Comparison of ENCODE assay signal across 12 cellular contexts in genomic region chr17:32103476-32104113, GRCh38. TPM values are rescaled to one million over a fixed set of nuclear protein-coding genes. Genes with fewer than 3 reads are reported as not detected.
DNase-seq lines count a peak whose midpoint lies in the region; ATAC-seq lines count a peak whose summit lies in the region.
"Had no signal": no experiment of that assay in that cellular context is flagged by ENCODE, and none has a peak within 500 bp of the region (broad histone marks: within the 10 kb centered on the region; RNA-seq: fewer than 3 reads in every experiment).

No MANE protein-coding gene starts in this region.

- peak overlapping the region in 1 of 3 donors; percentile 67 for H3K4me3 Mint-ChIP-seq in T-cell

- ATAC-seq in right cardiac atrium: no peak
- ATAC-seq in Right ventricle myocardium inferior: no peak
- no peak for ATAC-seq in T-cell (replicated peaks in 1 of 4)
- ATAC-seq: sciatic nerve had no signal

- H3K23ac ChIP-seq in mesendoderm (ENCODE audit: low read length): no peak overlapping the region

- intact Hi-C loops in right cardiac atrium (cut with DNase I): no loop called here
- intact Hi-C loops in Right ventricle myocardium inferior (cut with DNase I): no loop called here

- H3K9me3 ChIP-seq in right cardiac atrium (ENCODE audit: control insufficient read depth, low read length): no peaks in the 10 kb centered on the region
- H3K9me3 ChIP-seq in thymus (ENCODE audit: control insufficient read depth): no peaks in the 10 kb centered on the region

- H3K27ac ChIP-seq in right cardiac atrium (ENCODE audit: low read length) (peak overlapping the region; percentile 16), thymus (ENCODE audit: low read depth) (peak overlapping the region; percentile 48), mesendoderm (ENCODE audit: low read depth, low read length) (no peak overlapping the region)
- H3K27ac ChIP-seq: PC-9 had no signal

- no peak overlapping the region for H3K56ac ChIP-seq in mesendoderm (ENCODE audit: low read length)

- DNase-seq in right cardiac atrium: no peak
- DNase-seq in Right ventricle myocardium inferior (ENCODE audit: missing footprints): no peak
- no peak for DNase-seq in T-cell
- peak; percentile 95 for DNase-seq in fibroblast of gingiva (ENCODE audit: low read depth)
- no peak for DNase-seq in mesendoderm
- no peak for DNase-seq in globus pallidus (ENCODE audit: low spot score)
- DNase-seq in AG08396 (ENCODE audit: low spot score): no peak
- DNase-seq: activated T-cell treated with anti-CD3 and anti-CD28 coated beads, Interleukin-2, amount 50 U/mL, for 1 hour; central memory CD4-positive, alpha-beta T cell; PC-9 had no signal

- H3K4me3 ChIP-seq in right cardiac atrium (ENCODE audit: low read length) (no peak overlapping the region), thymus (ENCODE audit: low read length) (no peak overlapping the region), mesendoderm (ENCODE audit: low read length) (no peak overlapping the region)
- H3K4me3 ChIP-seq: PC-9 had no signal

- peak overlapping the region; percentile 98 to 99 for H3K27ac Mint-ChIP-seq in T-cell

- H3K18ac ChIP-seq in mesendoderm (ENCODE audit: low read length): no peak overlapping the region

- H3K4me1 ChIP-seq in right cardiac atrium (ENCODE audit: control insufficient read depth, insufficient read depth, low read length) (peaks cover 2% of the 10 kb centered on the region), thymus (ENCODE audit: control insufficient read depth, insufficient read depth, low read length) (no peaks in the 10 kb centered on the region), mesendoderm (ENCODE audit: control insufficient read depth, low read depth, low read length) (no peaks in the 10 kb centered on the region)

- no peak overlapping the region for H2BK15ac ChIP-seq in mesendoderm (replicated peaks; ENCODE audit: low read depth)

- CTCF ChIA-PET in T-cell (lab: Charles Lee): interaction anchor here in 1 of 2 donors (0.6 kb wide), 1 partner anchor 37 kb away, joined by 3 read pairs; no protein-coding TSS in a partner anchor

- no peaks in the 10 kb centered on the region for H3K79me1 ChIP-seq in mesendoderm (ENCODE audit: low read length)

- H3K9me3 Mint-ChIP-seq in T-cell: no peaks in the 10 kb centered on the region

- H2BK5ac ChIP-seq in mesendoderm (ENCODE audit: low read length): no peak overlapping the region

- H3K36me3 Mint-ChIP-seq in T-cell: no peaks in the 10 kb centered on the region

- 69% methylated on average over 7 of the region's 7 CpGs for WGBS in right cardiac atrium
- 97% methylated on average over 7 of the region's 7 CpGs for WGBS in thymus
- no CpG with 5 or more reads among the region's 7 CpGs for whole genome bisulfite sequencing in mesendoderm (ENCODE audit: extremely low coverage, insufficient coverage, low lambda C conversion rate)

- no peaks in the 10 kb centered on the region for H3K79me2 ChIP-seq in mesendoderm (ENCODE audit: control insufficient read depth, insufficient read depth, low read length)

- H2AK5ac ChIP-seq in mesendoderm (ENCODE audit: low read length): no peak overlapping the region

- H3K27me3 ChIP-seq in right cardiac atrium (ENCODE audit: control insufficient read depth, insufficient read depth): no peaks in the 10 kb centered on the region
- no peaks in the 10 kb centered on the region for H3K27me3 ChIP-seq in thymus (ENCODE audit: control insufficient read depth, insufficient read depth)
- H3K27me3 ChIP-seq in mesendoderm (ENCODE audit: insufficient read depth, low read length, poor library complexity): no peaks in the 10 kb centered on the region

- no peak overlapping the region for H4K5ac ChIP-seq in mesendoderm (ENCODE audit: low read length)

- H3K36me3 ChIP-seq in thymus (ENCODE audit: control insufficient read depth, insufficient read depth): no peaks in the 10 kb centered on the region
- H3K36me3 ChIP-seq in mesendoderm (ENCODE audit: control insufficient read depth, insufficient read depth, low read length): no peaks in the 10 kb centered on the region

- H3K27me3 Mint-ChIP-seq in T-cell: no peaks in the 10 kb centered on the region

- H4K8ac ChIP-seq in mesendoderm (ENCODE audit: low read depth, low read length): no peak overlapping the region

- no peak overlapping the region for H3K4ac ChIP-seq in mesendoderm (ENCODE audit: low read depth, low read length)

- POLR2A ChIA-PET in T-cell (lab: Charles Lee): interaction anchor here in 1 of 2 donors (0.5 kb wide), 1 partner anchor 23 kb away, joined by 4 read pairs; no protein-coding TSS in a partner anchor

- H2BK120ac ChIP-seq in mesendoderm (ENCODE audit: low read depth, low read length): no peak overlapping the region

- no peak overlapping the region for H3K9ac ChIP-seq in mesendoderm (ENCODE audit: low read length)

- no peak overlapping the region for H3K4me2 ChIP-seq in mesendoderm (ENCODE audit: low read length)
- H3K4me2 ChIP-seq: PC-9 had no signal

- H3K4me1 Mint-ChIP-seq in T-cell: peaks cover 35 to 38% (median 38%) of the 10 kb centered on the region in 3 donors

RNA-seq across cellular contexts. Expression of gene RHOT1, which starts 38.7 kb away (rescaled TPM):
- total RNA-seq in right cardiac atrium (10 to 100 TPM; 51.4 to 69.3 (median 54.5) TPM), Right ventricle myocardium inferior (64.1 TPM), T-cell (10 to 100 TPM; 18.7 to 26.8 (median 24.1) TPM)
- polyA plus RNA-seq in right cardiac atrium (50.9 TPM), thymus (51.6 TPM)
- 20.1 TPM for polyA plus RNA-seq in mesendoderm (2013, experiment 1 of 2)
- 20.8 TPM for polyA plus RNA-seq in mesendoderm (2013, experiment 2 of 2)
